Comparison of ENCODE assay signal across 12 cellular contexts in genomic region chr12:97465012-97465345, GRCh38. TPM values are rescaled to one million over a fixed set of nuclear protein-coding genes. Genes with fewer than 3 reads are reported as not detected.
A peak's percentile ranks its signal among the peaks of the same experiment; 100 is the strongest.
DNase-seq lines count a peak whose midpoint lies in the region; ATAC-seq and TF ChIP-seq lines count a peak whose summit lies in the region.
"Had no signal": no experiment of that assay in that cellular context is flagged by ENCODE, and none has a peak within 500 bp of the region (broad histone marks: within the 10 kb centered on the region; RNA-seq: fewer than 3 reads in every experiment).

No MANE protein-coding gene starts in this region.

- intact Hi-C loops in heart left ventricle (cut with DNase I) (no loop called here), left cardiac atrium (cut with DNase I) (no loop called here), dorsolateral prefrontal cortex (cut with DNase I) (no loop called here), vagina (cut with DNase I) (no loop called here), PC-9 (cut with micrococcal nuclease; ENCODE audit: unreplicated experiment) (no loop called here)

- peak overlapping the region; percentile 43 for H3K4me2 ChIP-seq in mesendoderm (ENCODE audit: low read length)
- no peak overlapping the region for H3K4me2 ChIP-seq in PC-9

- no peak overlapping the region for H3K23ac ChIP-seq in mesendoderm (ENCODE audit: low read length)

- H4K20me1 ChIP-seq in PC-9 (ENCODE audit: insufficient read depth) = no peaks in the 10 kb centered on the region

- H4K8ac ChIP-seq in mesendoderm (ENCODE audit: low read depth, low read length) = no peak overlapping the region

- no peaks in the 10 kb centered on the region for H3K9me3 ChIP-seq in heart left ventricle
- no peaks in the 10 kb centered on the region for H3K9me3 ChIP-seq in vagina
- no peaks in the 10 kb centered on the region for H3K9me3 ChIP-seq in PC-9 (ENCODE audit: insufficient read depth, low read depth)
- no peaks in the 10 kb centered on the region for H3K9me3 ChIP-seq in MG63

- no TSS peak for BruUV-seq in PC-9 (replicated peaks; lab: Mats Ljungman, UMichigan)

- peak overlapping the region; percentile 26 for H3K56ac ChIP-seq in mesendoderm (ENCODE audit: low read length)

- TF ChIP-seq CTCF in heart left ventricle (IDR thresholded peaks at IDR 0.05) = no peak
- TF ChIP-seq CTCF in dorsolateral prefrontal cortex (IDR thresholded peaks at IDR 0.05 in 54 of 56, conservative IDR thresholded peaks at IDR 0.05 in 2 of 56; ENCODE audit: low read depth in 1 of 56, partially characterized antibody in 56 of 56) = no peak
- TF ChIP-seq CTCF in vagina (IDR thresholded peaks at IDR 0.05) = no peak
- no peak for TF ChIP-seq CTCF in PC-9 (conservative IDR thresholded peaks at IDR 0.05)

- H3K79me2 ChIP-seq in mesendoderm (ENCODE audit: control insufficient read depth, insufficient read depth, low read length) = peaks cover 1% of the 10 kb centered on the region
- no peaks in the 10 kb centered on the region for H3K79me2 ChIP-seq in PC-9 (ENCODE audit: low read depth)

- no peak overlapping the region for H4K5ac ChIP-seq in mesendoderm (ENCODE audit: low read length)

- no peak overlapping the region for H2AFZ ChIP-seq in PC-9

- TF ChIP-seq POLR2A in heart left ventricle (IDR thresholded peaks at IDR 0.05) (no peak), vagina (IDR thresholded peaks at IDR 0.05) (no peak)

- no peak overlapping the region for H2BK15ac ChIP-seq in mesendoderm (replicated peaks; ENCODE audit: low read depth)

- H3K4ac ChIP-seq in mesendoderm (ENCODE audit: low read depth, low read length) = no peak overlapping the region

- DNase-seq in heart left ventricle (no peak), left cardiac atrium (no peak), dorsolateral prefrontal cortex (no peak), mesendoderm (peak; percentile 47), vagina (ENCODE audit: extremely low spot score in 2 of 2) (no peak), hippocampal formation (lab: John Stamatoyannopoulos, UW) (no peak), PC-9 (no peak), MG63 (no peak)
- DNase-seq: effector memory CD8-positive, alpha-beta T cell; foreskin melanocyte had no signal

- 5 to 29% (median 14%) methylated on average over 3 to 9 of the region's 9 CpGs for WGBS in heart left ventricle, 4 donors
- no CpG with 5 or more reads among the region's 9 CpGs for WGBS in mesendoderm (ENCODE audit: extremely low coverage, insufficient coverage, low lambda C conversion rate)

- H3K36me3 ChIP-seq in heart left ventricle (no peaks in the 10 kb centered on the region), mesendoderm (ENCODE audit: control insufficient read depth, insufficient read depth, low read length) (no peaks in the 10 kb centered on the region), vagina (no peaks in the 10 kb centered on the region), PC-9 (ENCODE audit: low read depth) (no peaks in the 10 kb centered on the region), MG63 (no peaks in the 10 kb centered on the region)

- no peaks in the 10 kb centered on the region for H3F3A ChIP-seq in PC-9 (ENCODE audit: insufficient read depth, low read depth)

- H2BK120ac ChIP-seq in mesendoderm (ENCODE audit: low read depth, low read length) = no peak overlapping the region

- H3K27ac ChIP-seq in heart left ventricle = peak overlapping the region in 7 of 12 donors; percentile 5 to 64 (median 36)
- peak overlapping the region in 18 of 59 donors; percentile 5 to 59 (median 31) for H3K27ac ChIP-seq in dorsolateral prefrontal cortex
- no peak overlapping the region for H3K27ac ChIP-seq in mesendoderm (ENCODE audit: low read depth, low read length)
- H3K27ac ChIP-seq in vagina = peak overlapping the region; percentile 49
- H3K27ac ChIP-seq in PC-9 = no peak overlapping the region

- no peaks in the 10 kb centered on the region for H3K4me1 ChIP-seq in heart left ventricle
- peaks cover 4% of the 10 kb centered on the region for H3K4me1 ChIP-seq in mesendoderm (ENCODE audit: control insufficient read depth, low read depth, low read length)
- H3K4me1 ChIP-seq in vagina = no peaks in the 10 kb centered on the region
- H3K4me1 ChIP-seq in PC-9 (replicated peaks; ENCODE audit: insufficient read depth) = no peaks in the 10 kb centered on the region

- no peak overlapping the region for H2BK5ac ChIP-seq in mesendoderm (ENCODE audit: low read length)

- CTCF ChIA-PET in PC-9 (lab: Charles Lee) = no interaction called here

- H3K4me3 ChIP-seq in heart left ventricle (peak overlapping the region in 10 of 12 donors; percentile 9 to 53 (median 34)), dorsolateral prefrontal cortex (peak overlapping the region in 54 of 59 donors; percentile 5 to 59 (median 38)), mesendoderm (ENCODE audit: low read length) (no peak overlapping the region), vagina (peak overlapping the region in 1 of 2 donors; percentile 46), PC-9 (no peak overlapping the region), MG63 (no peak overlapping the region)

- no peak overlapping the region for H2AK5ac ChIP-seq in mesendoderm (ENCODE audit: low read length)

- ATAC-seq in heart left ventricle (no peak), left cardiac atrium (no peak)
- ATAC-seq: effector memory CD8-positive, alpha-beta T cell had no signal

- no peaks in the 10 kb centered on the region for H3K9me2 ChIP-seq in PC-9 (ENCODE audit: insufficient read depth)

- H3K79me1 ChIP-seq in mesendoderm (ENCODE audit: low read length) = no peaks in the 10 kb centered on the region

- H3K9ac ChIP-seq in mesendoderm (ENCODE audit: low read length) = no peak overlapping the region

- POLR2A ChIA-PET in PC-9 (lab: Charles Lee; ENCODE audit: unreplicated experiment) = no interaction called here

- H3K27me3 ChIP-seq in heart left ventricle = peaks cover 0 to 41% (median 13%) of the 10 kb centered on the region in 9 donors
- H3K27me3 ChIP-seq in dorsolateral prefrontal cortex = peaks cover 0 to 73% (median 27%) of the 10 kb centered on the region in 45 donors
- no peaks in the 10 kb centered on the region for H3K27me3 ChIP-seq in mesendoderm (ENCODE audit: insufficient read depth, low read length, poor library complexity)
- no peaks in the 10 kb centered on the region for H3K27me3 ChIP-seq in vagina
- H3K27me3 ChIP-seq in PC-9 (ENCODE audit: insufficient read depth, low read depth) = peaks cover 20% of the 10 kb centered on the region; the same call in 1 of the 2 replicates
- H3K27me3 ChIP-seq in MG63 = peaks cover 13% of the 10 kb centered on the region

- H3K18ac ChIP-seq in mesendoderm (ENCODE audit: low read length) = peak overlapping the region; percentile 71

RNA-seq across cellular contexts. Expression of gene RMST, which starts 2.4 kb away (rescaled TPM):
- total RNA-seq in heart left ventricle = 1 to 10 TPM in 8 of 9 donors, under 1 TPM in 1; 0.87 to 9.3 (median 2.4) TPM
- polyA plus RNA-seq in heart left ventricle = 1 to 10 TPM in 1 of 2 donors, not detected in 1; 1.2 TPM
- total RNA-seq in left cardiac atrium = 10 to 100 TPM in 1 of 2 donors, 1 to 10 TPM in 1; 4.0 to 11.5 TPM
- 100 to 1,000 TPM in 27 of 120 experiments, 10 to 100 TPM in 93; 33.8 to 162 (median 81.0) TPM for total RNA-seq in dorsolateral prefrontal cortex
- 4.6 TPM for polyA plus RNA-seq in mesendoderm (2013, experiment 1 of 2)
- polyA plus RNA-seq in mesendoderm (2013, experiment 2 of 2) = 5.7 TPM
- 73.2 TPM for total RNA-seq in vagina
- not detected in 2 replicates for total RNA-seq in PC-9 (2021)
- total RNA-seq in MG63 (2014; rRNA removed; shearing (Covaris generic); ENCODE audit: low replicate concordance) = not detected in 2 replicates
- total RNA-seq: M059J, RPMI7951 had no signal

Comparison
In these comparisons a context has a peak if more than half of its experiments do, and no peak if none do; other contexts are left out.
1. H3K27ac ChIP-seq: peak in heart left ventricle (7 of 12) and vagina (single experiment); none in mesendoderm (single experiment) and PC-9 (single experiment).
2. H3K4me3 ChIP-seq: peak in heart left ventricle (10 of 12) and dorsolateral prefrontal cortex (54 of 59); none in mesendoderm (single experiment), PC-9 (single experiment) and MG63 (single experiment).